ENCODE assay signal across 14 cellular contexts in genomic region chr10:94287331-94287730, GRCh38.
"Had no signal": no experiment of that assay in that cellular context is flagged by ENCODE, and none has a peak within 500 bp of the region (broad histone marks: within the 10 kb centered on the region; RNA-seq: fewer than 3 reads in every experiment).

No MANE protein-coding gene starts in this region.

- H3K36me3 ChIP-seq: neural progenitor cell, right lobe of liver, suprapubic skin had no signal

- H3K4me3 Mint-ChIP-seq: brain, mesothelial cell of epicardium, neural progenitor cell, type B pancreatic cell had no signal

- H3K9me3 ChIP-seq: heart left ventricle, right lobe of liver, suprapubic skin had no signal

- DNase-seq: activated CD4-positive, alpha-beta T cell treated with anti-CD3 and anti-CD28 coated beads, Interleukin-2, amount 50 U/mL, for 1 hour; activated CD4-positive, CD25-positive, alpha-beta regulatory T cell; activated naive CD4-positive, alpha-beta T cell treated with anti-CD3 and anti-CD28 coated beads, Interleukin-2, amount 50 U/mL, for 16 hours; heart left ventricle; right lobe of liver; stimulated activated CD4-positive, alpha-beta T cell treated with anti-CD3 and anti-CD28 coated beads, Interleukin-4, amount 100 ng/mL, for 1 hour; stimulated activated CD8-positive, alpha-beta memory T cell treated with anti-CD3 and anti-CD28 coated beads, Interleukin-4, amount 100 ng/mL, for 48 hours; stimulated activated naive CD8-positive, alpha-beta T cell treated with anti-CD3 and anti-CD28 coated beads, Interleukin-15, Interleukin-2, amounts not matched to agents 100 U/mL and 50 U/mL, for 24 hours had no signal

- H3K27me3 Mint-ChIP-seq: type B pancreatic cell had no signal

- H3K36me3 Mint-ChIP-seq: mesothelial cell of epicardium, neural progenitor cell, type B pancreatic cell had no signal

- H2AFZ ChIP-seq: neural progenitor cell had no signal

- H3K9ac ChIP-seq: neural progenitor cell had no signal

- H3K27me3 ChIP-seq: heart left ventricle, neural progenitor cell, right lobe of liver, suprapubic skin had no signal

- H3K4me2 ChIP-seq: neural progenitor cell had no signal

- H3K9me3 Mint-ChIP-seq: activated T-helper 2 cell treated with anti-CD3 and anti-CD28 coated beads, Interferon-gamma antibody, Interleukin-2, Interleukin-4, amounts not matched to agents 10 μg/mL and 5 μg/mL and 100 μg/mL, durations not matched to agents 14 hours and 24 hours and 36 hours; brain; neural progenitor cell; type B pancreatic cell had no signal

- H3K27ac Mint-ChIP-seq: activated T-helper 2 cell treated with anti-CD3 and anti-CD28 coated beads, Interferon-gamma antibody, Interleukin-2, Interleukin-4, amounts not matched to agents 10 μg/mL and 5 μg/mL and 100 μg/mL, durations not matched to agents 14 hours and 24 hours and 36 hours; mesothelial cell of epicardium; neural progenitor cell; type B pancreatic cell had no signal

- H3K4me1 ChIP-seq: suprapubic skin had no signal

- H3K4me3 ChIP-seq: heart left ventricle, neural progenitor cell, right lobe of liver, suprapubic skin had no signal

- H3K27ac ChIP-seq: heart left ventricle, neural progenitor cell, right lobe of liver, suprapubic skin had no signal
